In genomic region chr11:2711161-2711560, GRCh38 we compare ENCODE assay signal across 24 cellular contexts.
"Had no signal": no experiment of that assay in that cellular context is flagged by ENCODE, and none has a peak within 500 bp of the region (broad histone marks: within the 10 kb centered on the region; RNA-seq: fewer than 3 reads in every experiment).

No MANE protein-coding gene starts in this region.

- H3K4me3 Mint-ChIP-seq: activated CD4-positive, alpha-beta memory T cell treated with anti-CD3 and anti-CD28 coated beads, Interleukin-2, amount 10 ng/mL, durations not matched to agents 7 days and 5 days; activated CD4-positive, alpha-beta T cell treated with anti-CD3 and anti-CD28 coated beads, Interleukin-2, amount 10 ng/mL, durations not matched to agents 7 days and 5 days; activated naive CD4-positive, alpha-beta T cell treated with anti-CD3 and anti-CD28 coated beads for 36 hours; activated naive CD8-positive, alpha-beta T cell treated with anti-CD3 and anti-CD28 coated beads for 36 hours; activated T-helper 17 cell treated with anti-CD3 and anti-CD28 coated beads, Interleukin-2, amount 50 U/mL, for 72 hours had no signal

- H3K9me2 ChIP-seq: SK-N-SH had no signal

- H3K4me1 ChIP-seq: SJCRH30 had no signal

- H3K4me1 Mint-ChIP-seq: activated CD4-positive, alpha-beta memory T cell treated with anti-CD3 and anti-CD28 coated beads, Interleukin-2, amount 10 ng/mL, durations not matched to agents 7 days and 5 days; activated CD4-positive, alpha-beta T cell treated with anti-CD3 and anti-CD28 coated beads, Interleukin-2, amount 10 ng/mL, durations not matched to agents 7 days and 5 days; activated naive CD8-positive, alpha-beta T cell treated with anti-CD3 and anti-CD28 coated beads for 36 hours; activated T-helper 17 cell treated with anti-CD3 and anti-CD28 coated beads, Interleukin-2, amount 50 U/mL, for 72 hours had no signal

- DNase-seq: activated CD4-positive, alpha-beta memory T cell treated with anti-CD3 and anti-CD28 coated beads, Interleukin-2, amount 10 ng/mL, durations not matched to agents 7 days and 5 days; activated CD4-positive, alpha-beta T cell treated with anti-CD3 and anti-CD28 coated beads, Interleukin-2, amount 10 ng/mL, durations not matched to agents 7 days and 5 days; activated CD4-positive, CD25-positive, alpha-beta regulatory T cell; activated gamma-delta T cell; activated naive CD4-positive, alpha-beta T cell treated with anti-CD3 and anti-CD28 coated beads for 36 hours; activated naive CD8-positive, alpha-beta T cell treated with anti-CD3 and anti-CD28 coated beads for 36 hours; activated T-cell treated with anti-CD3 and anti-CD28 coated beads for 4 hours; activated T-cell treated with anti-CD3 and anti-CD28 coated beads, Interleukin-2, amount 50 U/mL, for 48 hours; anterior cingulate cortex; caudate nucleus; Karpas-422; NCI-H1105 treated with DMSO at 0.1 percent for 48 hours; NCI-H1436 treated with DMSO at 0.1 percent for 48 hours; NCI-H187; NCI-H2081; NCI-H446; NCI-H524; SJCRH30; SK-N-SH; T-helper 2 cell; T1000 had no signal

- H3K27ac ChIP-seq: SJCRH30, VCaP had no signal

- ATAC-seq: activated T-helper 17 cell treated with anti-CD3 and anti-CD28 coated beads, Interleukin-2, amount 50 U/mL, for 72 hours; K562 had no signal

- H3K4me3 ChIP-seq: K562, SJCRH30 had no signal

- H3K27me3 Mint-ChIP-seq: activated CD4-positive, alpha-beta memory T cell treated with anti-CD3 and anti-CD28 coated beads, Interleukin-2, amount 10 ng/mL, durations not matched to agents 7 days and 5 days; activated CD4-positive, alpha-beta T cell treated with anti-CD3 and anti-CD28 coated beads, Interleukin-2, amount 10 ng/mL, durations not matched to agents 7 days and 5 days; activated naive CD8-positive, alpha-beta T cell treated with anti-CD3 and anti-CD28 coated beads for 36 hours; activated T-helper 17 cell treated with anti-CD3 and anti-CD28 coated beads, Interleukin-2, amount 50 U/mL, for 72 hours had no signal

- H3K27ac Mint-ChIP-seq: activated CD4-positive, alpha-beta memory T cell treated with anti-CD3 and anti-CD28 coated beads, Interleukin-2, amount 10 ng/mL, durations not matched to agents 7 days and 5 days; activated CD4-positive, alpha-beta T cell treated with anti-CD3 and anti-CD28 coated beads, Interleukin-2, amount 10 ng/mL, durations not matched to agents 7 days and 5 days; activated naive CD4-positive, alpha-beta T cell treated with anti-CD3 and anti-CD28 coated beads for 36 hours; activated naive CD8-positive, alpha-beta T cell treated with anti-CD3 and anti-CD28 coated beads for 36 hours; activated T-helper 17 cell treated with anti-CD3 and anti-CD28 coated beads, Interleukin-2, amount 50 U/mL, for 72 hours had no signal

- H3K27me3 ChIP-seq: SJCRH30 had no signal

- H3K36me3 ChIP-seq: SJCRH30 had no signal

- H3K4me2 ChIP-seq: SK-N-SH had no signal
